ENCODE assay signal across 1 cellular context in genomic region chr14:86217523-86217922, GRCh38.
TF ChIP-seq lines count a peak whose summit lies in the region.

No MANE protein-coding gene starts in this region.

TF ChIP-seq in WTC11, 78 proteins besides CTCF, POLR2A, EP300 and RAD21:
- TF ChIP-seq ZNF671 (CRISPR knock-in tag; IDR thresholded peaks at IDR 0.05), result no peak
- no peak for TF ChIP-seq JUN (CRISPR knock-in tag; IDR thresholded peaks at IDR 0.05)
- TF ChIP-seq GTF2I (CRISPR knock-in tag; conservative IDR thresholded peaks at IDR 0.05), result no peak
- no peak for TF ChIP-seq ZNF219 (CRISPR knock-in tag; IDR thresholded peaks at IDR 0.05; ENCODE audit: borderline replicate concordance)
- no peak for TF ChIP-seq NR1H2 (CRISPR knock-in tag; IDR thresholded peaks at IDR 0.05)
- TF ChIP-seq, protein P1, sequence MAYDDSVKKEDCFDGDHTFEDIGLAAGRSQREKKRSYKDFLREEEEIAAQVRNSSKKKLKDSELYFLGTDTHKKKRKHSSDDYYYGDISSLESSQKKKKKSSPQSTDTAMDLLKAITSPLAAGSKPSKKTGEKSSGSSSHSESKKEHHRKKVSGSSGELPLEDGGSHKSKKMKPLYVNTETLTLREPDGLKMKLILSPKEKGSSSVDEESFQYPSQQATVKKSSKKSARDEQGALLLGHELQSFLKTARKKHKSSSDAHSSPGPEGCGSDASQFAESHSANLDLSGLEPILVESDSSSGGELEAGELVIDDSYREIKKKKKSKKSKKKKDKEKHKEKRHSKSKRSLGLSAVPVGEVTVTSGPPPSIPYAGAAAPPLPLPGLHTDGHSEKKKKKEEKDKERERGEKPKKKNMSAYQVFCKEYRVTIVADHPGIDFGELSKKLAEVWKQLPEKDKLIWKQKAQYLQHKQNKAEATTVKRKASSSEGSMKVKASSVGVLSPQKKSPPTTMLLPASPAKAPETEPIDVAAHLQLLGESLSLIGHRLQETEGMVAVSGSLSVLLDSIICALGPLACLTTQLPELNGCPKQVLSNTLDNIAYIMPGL (CRISPR knock-in tag; IDR thresholded peaks at IDR 0.05), result no peak
- no peak for TF ChIP-seq ATF2 (CRISPR knock-in tag; IDR thresholded peaks at IDR 0.05; ENCODE audit: borderline replicate concordance, low read depth)
- TF ChIP-seq ATF1 (CRISPR knock-in tag; IDR thresholded peaks at IDR 0.05), result no peak
- TF ChIP-seq TP53 (CRISPR knock-in tag; IDR thresholded peaks at IDR 0.05), result no peak
- no peak for TF ChIP-seq FOXP1 (CRISPR knock-in tag; IDR thresholded peaks at IDR 0.05; ENCODE audit: borderline replicate concordance)
- TF ChIP-seq ZNF416 (CRISPR knock-in tag; IDR thresholded peaks at IDR 0.05), result no peak
- TF ChIP-seq, protein P2, sequence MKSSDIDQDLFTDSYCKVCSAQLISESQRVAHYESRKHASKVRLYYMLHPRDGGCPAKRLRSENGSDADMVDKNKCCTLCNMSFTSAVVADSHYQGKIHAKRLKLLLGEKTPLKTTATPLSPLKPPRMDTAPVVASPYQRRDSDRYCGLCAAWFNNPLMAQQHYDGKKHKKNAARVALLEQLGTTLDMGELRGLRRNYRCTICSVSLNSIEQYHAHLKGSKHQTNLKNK (CRISPR knock-in tag; IDR thresholded peaks at IDR 0.05), result no peak
- no peak for TF ChIP-seq ZBTB21 (CRISPR knock-in tag; IDR thresholded peaks at IDR 0.05; ENCODE audit: borderline replicate concordance)
- TF ChIP-seq ATF6 (CRISPR knock-in tag; IDR thresholded peaks at IDR 0.05), result no peak
- no peak for TF ChIP-seq ZNF263 (CRISPR knock-in tag; IDR thresholded peaks at IDR 0.05; ENCODE audit: low read depth)
- TF ChIP-seq USF1 (CRISPR knock-in tag; IDR thresholded peaks at IDR 0.05), result no peak
- TF ChIP-seq TEAD1 (CRISPR knock-in tag; IDR thresholded peaks at IDR 0.05), result no peak
